In genomic region chr1:165235158-165235776, GRCh38 we compare ENCODE assay signal across 9 cellular contexts.
DNase-seq lines count a peak whose midpoint lies in the region; ATAC-seq, FAIRE-seq and TF ChIP-seq lines count a peak whose summit lies in the region.
"Had no signal": no experiment of that assay in that cellular context is flagged by ENCODE, and none has a peak within 500 bp of the region (broad histone marks: within the 10 kb centered on the region; RNA-seq: fewer than 3 reads in every experiment).

No MANE protein-coding gene starts in this region.

- no peak overlapping the region for H3K27ac Mint-ChIP-seq in activated T-cell treated with anti-CD3 and anti-CD28 coated beads, Interleukin-2, amount 50 U/mL, for 72 hours
- H3K27ac Mint-ChIP-seq in mesothelial cell of epicardium = peak overlapping the region; percentile 27

- ATAC-seq in activated T-cell treated with anti-CD3 and anti-CD28 coated beads, Interleukin-2, amount 50 U/mL, for 72 hours (replicated peaks in 1 of 2) = no peak
- ATAC-seq in GM18873 (IDR thresholded peaks at IDR 0.05; ENCODE audit: low FRiP score, unreplicated experiment) (no peak), GM21529 (IDR thresholded peaks at IDR 0.05; ENCODE audit: unreplicated experiment) (no peak)

- peak overlapping the region; percentile 37 to 43 for H3K4me3 Mint-ChIP-seq in activated T-cell treated with anti-CD3 and anti-CD28 coated beads, Interleukin-2, amount 50 U/mL, for 72 hours
- peak overlapping the region; percentile 67 for H3K4me3 Mint-ChIP-seq in mesothelial cell of epicardium

- H3K4me3 ChIP-seq in duodenal mucosa (ENCODE audit: low read depth in 1 of 2, low read length in 2 of 2) = peak overlapping the region; percentile 16 to 51

- H3K27me3 ChIP-seq in duodenal mucosa (ENCODE audit: control insufficient read depth in 1 of 2, insufficient read depth in 2 of 2, low read length in 2 of 2) = peaks cover 25 to 49% of the 10 kb centered on the region in 2 donors

- H3K36me3 ChIP-seq in duodenal mucosa (ENCODE audit: control insufficient read depth in 1 of 2, insufficient read depth in 2 of 2, low read length in 2 of 2) = no peaks in the 10 kb centered on the region
- H3K36me3 ChIP-seq: neutrophil had no signal

- no peaks in the 10 kb centered on the region for H3K4me1 ChIP-seq in duodenal mucosa (ENCODE audit: control insufficient read depth in 1 of 2, insufficient read depth in 2 of 2, low read length in 2 of 2)

- TF ChIP-seq CTCF in mesothelial cell of epicardium (IDR thresholded peaks at IDR 0.05; ENCODE audit: unreplicated experiment) = no peak

- H3K9me3 Mint-ChIP-seq in activated T-cell treated with anti-CD3 and anti-CD28 coated beads, Interleukin-2, amount 50 U/mL, for 72 hours = no peaks in the 10 kb centered on the region
- no peaks in the 10 kb centered on the region for H3K9me3 Mint-ChIP-seq in mesothelial cell of epicardium

- no peaks in the 10 kb centered on the region for H3K4me1 Mint-ChIP-seq in activated T-cell treated with anti-CD3 and anti-CD28 coated beads, Interleukin-2, amount 50 U/mL, for 72 hours (ENCODE audit: low read depth)
- peaks cover 19% of the 10 kb centered on the region for H3K4me1 Mint-ChIP-seq in mesothelial cell of epicardium

- H3K27me3 Mint-ChIP-seq in activated T-cell treated with anti-CD3 and anti-CD28 coated beads, Interleukin-2, amount 50 U/mL, for 72 hours (ENCODE audit: low read depth) = peaks cover 49% of the 10 kb centered on the region
- peaks cover 91% of the 10 kb centered on the region for H3K27me3 Mint-ChIP-seq in mesothelial cell of epicardium (ENCODE audit: low read depth)

- H3K9me3 ChIP-seq in duodenal mucosa (ENCODE audit: control insufficient read depth in 1 of 2, low read length in 2 of 2) = no peaks in the 10 kb centered on the region
- H3K9me3 ChIP-seq: neutrophil had no signal

- H3K27ac ChIP-seq in duodenal mucosa (ENCODE audit: low read depth, low read length) = no peak overlapping the region
- H3K27ac ChIP-seq: neutrophil had no signal

- FAIRE-seq in urothelium cell line (lab: Jason Lieb, UNC) = no peak

- DNase-seq in activated T-cell treated with anti-CD3 and anti-CD28 coated beads, Interleukin-2, amount 50 U/mL, for 72 hours = no peak
- no peak for DNase-seq in activated T-cell treated with anti-CD3 and anti-CD28 coated beads, Interleukin-2, amount 50 U/mL, for 1 hour
- peak in 1 of 2 experiments; percentile 59 for DNase-seq in mesothelial cell of epicardium (ENCODE audit: low spot score in 2 of 2, unreplicated experiment in 2 of 2)
- DNase-seq in urothelium cell line (ENCODE audit: low spot score) = peak; percentile 21
- DNase-seq in kidney glomerular epithelial cell (lab: John Stamatoyannopoulos, UW) = no peak

- no peak overlapping the region for H3K9ac ChIP-seq in duodenal mucosa (ENCODE audit: low read depth in 1 of 2, low read length in 2 of 2)

- H3K36me3 Mint-ChIP-seq in activated T-cell treated with anti-CD3 and anti-CD28 coated beads, Interleukin-2, amount 50 U/mL, for 72 hours (ENCODE audit: insufficient read depth in 2 of 2) = no peaks in the 10 kb centered on the region
- no peaks in the 10 kb centered on the region for H3K36me3 Mint-ChIP-seq in mesothelial cell of epicardium
